Comparison of ENCODE assay signal across 11 cellular contexts in genomic region chr6:34189806-34190503, GRCh38. TPM values are rescaled to one million over a fixed set of nuclear protein-coding genes. Genes with fewer than 3 reads are reported as not detected.
DNase-seq lines count a peak whose midpoint lies in the region; ATAC-seq, FAIRE-seq and TF ChIP-seq lines count a peak whose summit lies in the region.
"Had no signal": no experiment of that assay in that cellular context is flagged by ENCODE, and none has a peak within 500 bp of the region (broad histone marks: within the 10 kb centered on the region; RNA-seq: fewer than 3 reads in every experiment).

No MANE protein-coding gene starts in this region.

- intact Hi-C loops in kidney (cut with DNase I), result loop anchor here (10.0 kb wide), 1 partner anchor 415 kb away; no protein-coding TSS in a partner anchor

- FAIRE-seq in kidney (lab: Jason Lieb, UNC), result no peak

- H3K27me3 Mint-ChIP-seq in activated T-cell treated with anti-CD3 and anti-CD28 coated beads, Interleukin-2, amount 50 U/mL, for 24 hours, result no peaks in the 10 kb centered on the region

- no peaks in the 10 kb centered on the region for H3K9me3 Mint-ChIP-seq in activated T-cell treated with anti-CD3 and anti-CD28 coated beads, Interleukin-2, amount 50 U/mL, for 24 hours
- H3K9me3 Mint-ChIP-seq: nephron had no signal

- H3K27ac ChIP-seq in kidney (ENCODE audit: low read depth in 2 of 2, low read length in 2 of 2), result no peak overlapping the region
- H3K27ac ChIP-seq: gastroesophageal sphincter had no signal

- DNase-seq in GM03348 (ENCODE audit: low spot score) (peak; percentile 1), NOMO-1 treated with dmso at 0.1 percent for 144 hours (lab: John Stamatoyannopoulos, UW; ENCODE audit: unreplicated experiment) (peak; percentile 61), GM19240 (ENCODE audit: insufficient read length, low spot score) (no peak), kidney (no peak), NCI-H2196 (lab: John Stamatoyannopoulos, UW; ENCODE audit: unreplicated experiment) (no peak)
- peak; percentile 60 for DNase-seq in activated T-cell treated with anti-CD3 and anti-CD28 coated beads, Interleukin-2, amount 50 U/mL, for 24 hours
- DNase-seq in stimulated activated CD4-positive, alpha-beta T cell treated with anti-CD3 and anti-CD28 coated beads, Interleukin-15, amount 100 ng/mL, for 24 hours, result peak; percentile 60
- DNase-seq: SK-N-SH had no signal

- no peaks in the 10 kb centered on the region for H3K36me3 Mint-ChIP-seq in activated T-cell treated with anti-CD3 and anti-CD28 coated beads, Interleukin-2, amount 50 U/mL, for 24 hours (ENCODE audit: low read depth)

- no peaks in the 10 kb centered on the region for H3K4me1 ChIP-seq in kidney (ENCODE audit: control insufficient read depth in 1 of 2, insufficient read depth in 1 of 2, low read depth in 1 of 2, low read length in 2 of 2)
- H3K4me1 ChIP-seq: gastroesophageal sphincter had no signal

- no peak overlapping the region for H3K4me3 Mint-ChIP-seq in activated T-cell treated with anti-CD3 and anti-CD28 coated beads, Interleukin-2, amount 50 U/mL, for 24 hours
- H3K4me3 Mint-ChIP-seq: nephron had no signal

- no peak overlapping the region for H3K4me3 ChIP-seq in kidney (ENCODE audit: low read length in 2 of 2)
- H3K4me3 ChIP-seq: gastroesophageal sphincter had no signal

- no peak for TF ChIP-seq CTCF in kidney (IDR thresholded peaks at IDR 0.05; ENCODE audit: borderline replicate concordance, extremely low read depth, insufficient read depth)

- H3K36me3 ChIP-seq in kidney (ENCODE audit: control insufficient read depth in 1 of 2, insufficient read depth in 2 of 2, low read length in 2 of 2), result no peaks in the 10 kb centered on the region
- H3K36me3 ChIP-seq: gastroesophageal sphincter had no signal

- no peaks in the 10 kb centered on the region for H3K9me3 ChIP-seq in kidney (ENCODE audit: control insufficient read depth in 1 of 2, low read length in 2 of 2)
- H3K9me3 ChIP-seq: gastroesophageal sphincter, SK-N-SH had no signal

- ATAC-seq in GM21786 (IDR thresholded peaks at IDR 0.05; ENCODE audit: unreplicated experiment), result no peak
- ATAC-seq: gastroesophageal sphincter had no signal

- H3K27ac Mint-ChIP-seq in activated T-cell treated with anti-CD3 and anti-CD28 coated beads, Interleukin-2, amount 50 U/mL, for 24 hours, result no peak overlapping the region
- H3K27ac Mint-ChIP-seq: nephron had no signal

- H3K9ac ChIP-seq in kidney (ENCODE audit: low read length in 2 of 2), result no peak overlapping the region
- H3K9ac ChIP-seq: SK-N-SH had no signal

- H3K4me1 Mint-ChIP-seq in activated T-cell treated with anti-CD3 and anti-CD28 coated beads, Interleukin-2, amount 50 U/mL, for 24 hours (ENCODE audit: low read depth), result peaks cover 11% of the 10 kb centered on the region
- H3K4me1 Mint-ChIP-seq: nephron had no signal

RNA-seq across cellular contexts. Expression of gene GRM4, which starts 44.1 kb away (rescaled TPM):
- not detected for total RNA-seq in kidney
- not detected for polyA plus RNA-seq in kidney (ENCODE audit: insufficient read depth, low read depth, low replicate concordance)
- total RNA-seq: gastroesophageal sphincter had no signal
- polyA plus RNA-seq: SK-N-SH had no signal

RNA-seq across cellular contexts. Expression of gene HMGA1, which starts 46.7 kb away (rescaled TPM):
- 46.5 TPM for total RNA-seq in kidney
- polyA plus RNA-seq in kidney (ENCODE audit: insufficient read depth, low read depth, low replicate concordance), result 27.1 TPM

RNA-seq across cellular contexts. Expression of gene SMIM29, which starts 58.9 kb away (rescaled TPM):
- total RNA-seq in kidney, result 22.6 TPM
- polyA plus RNA-seq in kidney (ENCODE audit: insufficient read depth, low read depth, low replicate concordance), result 53.5 TPM

Comparison
In these comparisons a context has a peak if more than half of its experiments do, and no peak if none do; other contexts are left out.
1. DNase-seq: peak in GM03348 (single experiment), NOMO-1 treated with dmso at 0.1 percent for 144 hours (single experiment), activated T-cell treated with anti-CD3 and anti-CD28 coated beads, Interleukin-2, amount 50 U/mL, for 24 hours (single experiment) and stimulated activated CD4-positive, alpha-beta T cell treated with anti-CD3 and anti-CD28 coated beads, Interleukin-15, amount 100 ng/mL, for 24 hours (single experiment); none in GM19240 (single experiment), kidney (single experiment) and NCI-H2196 (single experiment).